Comparison of ENCODE assay signal across 26 cellular contexts in genomic region chr7:32872421-32872820, GRCh38.
"Had no signal": no experiment of that assay in that cellular context is flagged by ENCODE, and none has a peak within 500 bp of the region (broad histone marks: within the 10 kb centered on the region; RNA-seq: fewer than 3 reads in every experiment).

No MANE protein-coding gene starts in this region.

- H3K9me3 Mint-ChIP-seq: activated T-cell treated with anti-CD3 and anti-CD28 coated beads, Interleukin-2, amount 50 U/mL, for 4 hours; activated T-helper 2 cell treated with anti-CD3 and anti-CD28 coated beads, Interferon-gamma antibody, Interleukin-2, Interleukin-4, amounts not matched to agents 10 μg/mL and 5 μg/mL and 100 μg/mL, durations not matched to agents 14 hours and 24 hours and 36 hours; stimulated activated naive B cell treated with anti-CD40 and anti-IgM and Interleukin-4, amounts not matched to agents 10 μg/mL and 1 μg/mL and 100 μg/mL, for 72 hours had no signal

- H3K9me3 ChIP-seq: gastroesophageal sphincter, lower lobe of right lung, neutrophil, ovary, stomach, tibial artery, upper lobe of right lung had no signal

- H3K27ac Mint-ChIP-seq: activated T-helper 2 cell treated with anti-CD3 and anti-CD28 coated beads, Interferon-gamma antibody, Interleukin-2, Interleukin-4, amounts not matched to agents 10 μg/mL and 5 μg/mL and 100 μg/mL, durations not matched to agents 14 hours and 24 hours and 36 hours; nephron progenitor cell; progenitor cell of endocrine pancreas; stimulated activated naive B cell treated with anti-CD40 and anti-IgM and Interleukin-4, amounts not matched to agents 10 μg/mL and 1 μg/mL and 100 μg/mL, for 72 hours had no signal

- H3K27ac ChIP-seq: gastroesophageal sphincter, lower lobe of right lung, neutrophil, ovary, stomach, tibial artery, upper lobe of right lung had no signal

- H3K4me3 ChIP-seq: gastroesophageal sphincter, lower lobe of right lung, ovary, stomach, tibial artery, upper lobe of right lung had no signal

- H3K36me3 ChIP-seq: ovary had no signal

- ATAC-seq: gastroesophageal sphincter, left lobe of liver, lower lobe of right lung, upper lobe of right lung had no signal

- H3K4me3 Mint-ChIP-seq: activated T-cell treated with anti-CD3 and anti-CD28 coated beads, Interleukin-2, amount 50 U/mL, for 4 hours; nephron progenitor cell; stimulated activated naive B cell treated with anti-CD40 and anti-IgM and Interleukin-4, amounts not matched to agents 10 μg/mL and 1 μg/mL and 100 μg/mL, for 72 hours had no signal

- H3K27me3 Mint-ChIP-seq: progenitor cell of endocrine pancreas; stimulated activated naive B cell treated with anti-CD40 and anti-IgM and Interleukin-4, amounts not matched to agents 10 μg/mL and 1 μg/mL and 100 μg/mL, for 72 hours had no signal

- H3K27me3 ChIP-seq: gastroesophageal sphincter, neutrophil, ovary, stomach, tibial artery, upper lobe of right lung had no signal

- DNase-seq: activated CD4-positive, alpha-beta T cell treated with anti-CD3 and anti-CD28 coated beads for 4 hours; activated CD4-positive, alpha-beta T cell treated with anti-CD3 and anti-CD28 coated beads, Interleukin-2, amount 50 U/mL, for 48 hours; activated CD8-positive, alpha-beta memory T cell treated with anti-CD3 and anti-CD28 coated beads, Interleukin-2, amount 50 U/mL, for 48 hours; activated naive CD4-positive, alpha-beta T cell; activated T-cell treated with anti-CD3 and anti-CD28 coated beads, Interleukin-2, amount 50 U/mL, for 4 hours; anterior cingulate cortex; dermis blood vessel endothelial cell; effector CD8-positive, alpha-beta T cell; erythroblast; hypothalamus; lower lobe of right lung; mesendoderm; nephron progenitor cell; ovary; retina; stimulated activated CD4-positive, alpha-beta T cell treated with anti-CD3 and anti-CD28 coated beads, Interleukin-15, amount 100 ng/mL, for 24 hours; stimulated activated CD4-positive, alpha-beta T cell treated with anti-CD3 and anti-CD28 coated beads, Interleukin-2, amount 100 ng/mL, for 24 hours; stimulated activated naive B cell treated with anti-CD40 and anti-IgM and Interleukin-4, amounts not matched to agents 10 μg/mL and 1 μg/mL and 100 μg/mL, for 72 hours; stomach; tibial artery; upper lobe of right lung had no signal
